In the genomic region with DNA sequence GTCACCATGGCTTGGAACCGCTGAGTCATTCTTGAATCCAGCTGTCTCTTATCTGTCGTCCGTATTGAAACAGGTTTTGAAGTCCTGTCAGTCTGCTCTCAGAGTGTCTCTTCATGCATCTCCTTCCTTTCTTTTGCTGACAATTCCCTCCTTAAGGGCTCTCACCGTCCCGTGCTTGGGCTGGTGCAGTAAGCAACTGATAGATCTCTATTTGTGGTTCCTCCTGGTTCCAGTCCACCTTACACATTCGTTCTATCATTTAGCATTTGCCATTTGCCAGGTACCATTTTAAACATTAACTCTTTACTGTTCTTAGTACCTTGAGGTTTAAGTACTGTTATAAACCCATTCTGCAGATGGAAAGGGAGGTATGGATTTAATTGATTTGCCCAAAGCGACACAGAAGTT, we compare ENCODE assay signal across 13 cellular contexts.
DNase-seq lines count a peak whose midpoint lies in the region; ATAC-seq and TF ChIP-seq lines count a peak whose summit lies in the region.
"Had no signal": no experiment of that assay in that cellular context is flagged by ENCODE, and none has a peak within 500 bp of the region (broad histone marks: within the 10 kb centered on the region; RNA-seq: fewer than 3 reads in every experiment).

No MANE protein-coding gene starts in this region.

- peak overlapping the region; percentile 79 for H3K27ac Mint-ChIP-seq in activated CD8-positive, alpha-beta T cell treated with anti-CD3 and anti-CD28 coated beads for 36 hours
- peak overlapping the region; percentile 67 for H3K27ac Mint-ChIP-seq in type B pancreatic cell

- H3K27me3 ChIP-seq in MG63, result no peaks in the 10 kb centered on the region

- no peak for TF ChIP-seq CTCF in activated CD8-positive, alpha-beta T cell treated with anti-CD3 and anti-CD28 coated beads for 36 hours (IDR thresholded peaks at IDR 0.05)
- TF ChIP-seq CTCF in type B pancreatic cell (conservative IDR thresholded peaks at IDR 0.05), result no peak

- POLR2A ChIA-PET in activated CD8-positive, alpha-beta T cell treated with anti-CD3 and anti-CD28 coated beads for 36 hours (lab: Charles Lee), result interaction anchor here (1.4 kb wide), 1 partner anchor 48 kb away, joined by 4 read pairs; no protein-coding TSS in a partner anchor

- peak; percentile 41 for DNase-seq in stimulated activated CD4-positive, alpha-beta T cell treated with anti-CD3 and anti-CD28 coated beads, Interleukin-15, amount 100 ng/mL, for 24 hours
- no peak for DNase-seq in stimulated activated CD4-positive, alpha-beta T cell treated with anti-CD3 and anti-CD28 coated beads, Interleukin-4, amount 100 ng/mL, for 1 hour
- DNase-seq in activated CD8-positive, alpha-beta T cell treated with anti-CD3 and anti-CD28 coated beads for 36 hours, result peak; percentile 38
- DNase-seq in iris pigment epithelial cell (ENCODE audit: low read depth) (peak; percentile 31), type B pancreatic cell (ENCODE audit: extremely low spot score, unreplicated experiment) (no peak), GM19240 (ENCODE audit: insufficient read length, low spot score) (no peak), MG63 (no peak)
- no peak for DNase-seq in stimulated activated CD8-positive, alpha-beta memory T cell treated with anti-CD3 and anti-CD28 coated beads, Interleukin-4, amount 100 ng/mL, for 48 hours
- DNase-seq: COR-L47, NCI-H2107, right cardiac atrium, RPMI8226 had no signal

- H3K4me3 Mint-ChIP-seq in activated CD8-positive, alpha-beta T cell treated with anti-CD3 and anti-CD28 coated beads for 36 hours, result no peak overlapping the region
- peak overlapping the region; percentile 30 for H3K4me3 Mint-ChIP-seq in type B pancreatic cell

- H3K9me3 Mint-ChIP-seq in activated CD8-positive, alpha-beta T cell treated with anti-CD3 and anti-CD28 coated beads for 36 hours, result no peaks in the 10 kb centered on the region
- no peaks in the 10 kb centered on the region for H3K9me3 Mint-ChIP-seq in type B pancreatic cell

- H3K4me3 ChIP-seq in MG63, result no peak overlapping the region

- H3K36me3 ChIP-seq in MG63, result no peaks in the 10 kb centered on the region; the same call in 1 of the 2 replicates

- ATAC-seq in activated CD8-positive, alpha-beta T cell treated with anti-CD3 and anti-CD28 coated beads for 36 hours, result no peak
- ATAC-seq: esophagus mucosa had no signal

- peaks cover 82% of the 10 kb centered on the region for H3K4me1 Mint-ChIP-seq in activated CD8-positive, alpha-beta T cell treated with anti-CD3 and anti-CD28 coated beads for 36 hours (ENCODE audit: low read depth)
- peaks cover 67% of the 10 kb centered on the region for H3K4me1 Mint-ChIP-seq in type B pancreatic cell (ENCODE audit: unreplicated experiment)

- no peaks in the 10 kb centered on the region for H3K27me3 Mint-ChIP-seq in activated CD8-positive, alpha-beta T cell treated with anti-CD3 and anti-CD28 coated beads for 36 hours
- no peaks in the 10 kb centered on the region for H3K27me3 Mint-ChIP-seq in type B pancreatic cell

- CTCF ChIA-PET in activated CD8-positive, alpha-beta T cell treated with anti-CD3 and anti-CD28 coated beads for 36 hours (lab: Charles Lee), result no interaction called here

- intact Hi-C loops in activated CD8-positive, alpha-beta T cell treated with anti-CD3 and anti-CD28 coated beads for 36 hours (cut with micrococcal nuclease), result loop anchor here (5.0 kb wide), 1 partner anchor 83 kb away; no protein-coding TSS in a partner anchor

- peaks cover 23% of the 10 kb centered on the region for H3K36me3 Mint-ChIP-seq in activated CD8-positive, alpha-beta T cell treated with anti-CD3 and anti-CD28 coated beads for 36 hours (ENCODE audit: low read depth)
- H3K36me3 Mint-ChIP-seq in type B pancreatic cell, result peaks cover 9% of the 10 kb centered on the region

- no peaks in the 10 kb centered on the region for H3K9me3 ChIP-seq in MG63

Comparison
In these comparisons a context has a peak if more than half of its experiments do, and no peak if none do; other contexts are left out.
1. DNase-seq: peak in stimulated activated CD4-positive, alpha-beta T cell treated with anti-CD3 and anti-CD28 coated beads, Interleukin-15, amount 100 ng/mL, for 24 hours (single experiment), activated CD8-positive, alpha-beta T cell treated with anti-CD3 and anti-CD28 coated beads for 36 hours (single experiment) and iris pigment epithelial cell (single experiment); none in stimulated activated CD4-positive, alpha-beta T cell treated with anti-CD3 and anti-CD28 coated beads, Interleukin-4, amount 100 ng/mL, for 1 hour (single experiment), type B pancreatic cell (single experiment), stimulated activated CD8-positive, alpha-beta memory T cell treated with anti-CD3 and anti-CD28 coated beads, Interleukin-4, amount 100 ng/mL, for 48 hours (single experiment), GM19240 (single experiment) and MG63 (single experiment).